Comparison of ENCODE assay signal across 29 cellular contexts in genomic region chr5:180839227-180839626, GRCh38. TPM values are rescaled to one million over a fixed set of nuclear protein-coding genes. Genes with fewer than 3 reads are reported as not detected.
"Had no signal": no experiment of that assay in that cellular context is flagged by ENCODE, and none has a peak within 500 bp of the region (broad histone marks: within the 10 kb centered on the region; RNA-seq: fewer than 3 reads in every experiment).

No MANE protein-coding gene starts in this region.

- H3K9me3 ChIP-seq: esophagus squamous epithelium, gastrocnemius medialis, left lung, lower lobe of right lung, mucosa of descending colon had no signal

- ATAC-seq: esophagus mucosa, gastrocnemius medialis, heart right ventricle, left cardiac atrium, left lung, left ventricle myocardium superior, lower lobe of right lung, mucosa of descending colon had no signal

- DNase-seq: dermis blood vessel endothelial cell; dorsolateral prefrontal cortex; effector CD4-positive, alpha-beta T cell; effector memory CD4-positive, alpha-beta T cell; erythroblast; esophagus squamous epithelium; foreskin fibroblast; foreskin melanocyte; gastrocnemius medialis; glutamatergic neuron; head of caudate nucleus; heart right ventricle; hippocampal formation; left cardiac atrium; left lung; left ventricle myocardium superior; lower lobe of right lung; mesenchymal stem cell; mucosa of descending colon; naive B cell had no signal

- H3K27me3 ChIP-seq: dorsolateral prefrontal cortex, esophagus squamous epithelium, gastrocnemius medialis, heart right ventricle, left lung had no signal

- FAIRE-seq: islet of Langerhans, keratinocyte had no signal

- H3K27ac ChIP-seq: coronary artery, dorsolateral prefrontal cortex, epithelial cell of prostate, esophagus squamous epithelium, gastrocnemius medialis, heart right ventricle, left lung, lower lobe of right lung had no signal

- H3K4me1 ChIP-seq: gastrocnemius medialis, lower lobe of right lung had no signal

- H3K4me3 ChIP-seq: coronary artery, dorsolateral prefrontal cortex, esophagus squamous epithelium, gastrocnemius medialis, heart right ventricle, left lung, lower lobe of right lung, mucosa of descending colon had no signal

RNA-seq across cellular contexts. Expression of gene BTNL8, which starts 59.7 kb away (rescaled TPM):
- total RNA-seq: esophagus mucosa, glomerular endothelial cell, kidney epithelial cell, mesothelial cell of epicardium, myocyte had no signal
- polyA plus RNA-seq: keratinocyte had no signal
